In genomic region chr4:787561-787981, GRCh38 we compare ENCODE assay signal across 1 cellular context.
TF ChIP-seq lines count a peak whose summit lies in the region.

No MANE protein-coding gene starts in this region.

TF ChIP-seq in SK-N-SH, 30 proteins besides CTCF, POLR2A, EP300 and RAD21 (continued from another document):
- TF ChIP-seq YY1 (IDR thresholded peaks at IDR 0.05; ENCODE audit: low read depth) (no peak), ELF1 (IDR thresholded peaks at IDR 0.05) (no peak), CHD2 (IDR thresholded peaks at IDR 0.05; ENCODE audit: low read length, partially characterized antibody) (no peak), POLR2AphosphoS5 (IDR thresholded peaks at IDR 0.05; ENCODE audit: low read depth, low read length) (no peak), RCOR1 (IDR thresholded peaks at IDR 0.05; ENCODE audit: low read length) (no peak), RFX5 (IDR thresholded peaks at IDR 0.05; ENCODE audit: low read length) (no peak), FOSL2 (IDR thresholded peaks at IDR 0.05; ENCODE audit: borderline replicate concordance, low read depth) (no peak), FOXM1 (IDR thresholded peaks at IDR 0.05; ENCODE audit: low read depth) (no peak), MXI1 (IDR thresholded peaks at IDR 0.05; ENCODE audit: low read depth, low read length) (no peak), SIN3A (IDR thresholded peaks at IDR 0.05; ENCODE audit: borderline replicate concordance, low read depth, low read length) (no peak)
- TF ChIP-seq, protein P1, sequence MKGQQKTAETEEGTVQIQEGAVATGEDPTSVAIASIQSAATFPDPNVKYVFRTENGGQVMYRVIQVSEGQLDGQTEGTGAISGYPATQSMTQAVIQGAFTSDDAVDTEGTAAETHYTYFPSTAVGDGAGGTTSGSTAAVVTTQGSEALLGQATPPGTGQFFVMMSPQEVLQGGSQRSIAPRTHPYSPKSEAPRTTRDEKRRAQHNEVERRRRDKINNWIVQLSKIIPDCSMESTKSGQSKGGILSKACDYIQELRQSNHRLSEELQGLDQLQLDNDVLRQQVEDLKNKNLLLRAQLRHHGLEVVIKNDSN (IDR thresholded peaks at IDR 0.05; ENCODE audit: borderline replicate concordance, low read depth): no peak
- TF ChIP-seq, protein P2, sequence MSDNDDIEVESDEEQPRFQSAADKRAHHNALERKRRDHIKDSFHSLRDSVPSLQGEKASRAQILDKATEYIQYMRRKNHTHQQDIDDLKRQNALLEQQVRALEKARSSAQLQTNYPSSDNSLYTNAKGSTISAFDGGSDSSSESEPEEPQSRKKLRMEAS (IDR thresholded peaks at IDR 0.05; ENCODE audit: low read depth): no peak
